14 cellular contexts compared by ENCODE assay signal in the genomic region with DNA sequence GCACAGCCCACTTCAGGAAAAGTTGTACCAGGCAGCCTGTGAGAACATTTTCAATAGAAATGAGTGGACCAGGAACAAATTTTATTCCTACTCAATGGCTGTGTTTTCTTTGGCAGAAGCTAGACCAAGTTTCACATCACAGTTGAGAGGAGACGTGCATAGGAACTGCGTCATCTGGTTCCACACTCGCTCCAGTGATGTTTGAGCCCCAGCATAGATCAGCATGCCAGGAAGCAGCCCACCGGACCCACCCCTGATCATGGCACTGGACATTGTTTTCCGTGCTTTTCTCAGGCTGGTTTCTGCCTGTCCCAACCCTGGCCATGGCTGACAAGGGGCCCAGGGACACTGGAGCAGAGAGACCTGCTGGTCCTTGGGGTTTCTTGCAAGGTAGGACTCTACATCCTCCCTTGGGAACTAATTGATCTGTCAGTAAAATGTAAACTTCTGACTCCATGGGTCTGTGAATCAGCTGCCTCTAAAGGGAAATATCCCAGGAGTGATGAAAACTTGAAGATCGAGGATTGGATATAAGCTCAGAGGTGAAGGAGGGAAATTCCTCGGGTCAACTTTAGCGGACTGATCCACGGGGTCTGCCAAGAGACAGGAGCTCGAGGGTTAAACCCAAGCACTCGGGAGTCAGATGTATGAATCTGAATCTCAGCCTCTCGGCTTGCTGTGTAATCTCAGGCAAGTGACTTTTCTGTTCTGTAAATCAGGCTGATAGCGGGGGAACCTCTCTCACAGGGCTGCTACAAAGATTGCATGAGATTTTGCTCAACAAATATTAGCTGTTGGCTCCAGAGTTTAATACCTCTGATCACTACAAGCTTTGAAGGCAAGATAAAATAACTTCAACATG. TPM values are rescaled to one million over a fixed set of nuclear protein-coding genes. Genes with fewer than 3 reads are reported as not detected.
DNase-seq lines count a peak whose midpoint lies in the region; ATAC-seq, FAIRE-seq and TF ChIP-seq lines count a peak whose summit lies in the region.
"Had no signal": no experiment of that assay in that cellular context is flagged by ENCODE, and none has a peak within 500 bp of the region (broad histone marks: within the 10 kb centered on the region; RNA-seq: fewer than 3 reads in every experiment).

No MANE protein-coding gene starts in this region.

- ATAC-seq in left cardiac atrium: peak; percentile 34 to 80
- no peak for ATAC-seq in T-helper 17 cell
- ATAC-seq in HG02938 (IDR thresholded peaks at IDR 0.05; ENCODE audit: unreplicated experiment): no peak
- ATAC-seq: T-cell had no signal

- H3K9ac ChIP-seq in keratinocyte (ENCODE audit: control insufficient read depth, extremely low read depth, insufficient read depth, low read length): no peak overlapping the region

- peaks cover 0 to 8% of the 10 kb centered on the region in 2 donors for H3K4me1 ChIP-seq in right atrium auricular region
- H3K4me1 ChIP-seq in keratinocyte (ENCODE audit: control insufficient read depth, extremely low read depth, insufficient read depth, low read length): no peaks in the 10 kb centered on the region

- TF ChIP-seq POLR2A in erythroblast (IDR thresholded peaks at IDR 0.05; ENCODE audit: low read length): no peak

- no peaks in the 10 kb centered on the region for H3K36me3 Mint-ChIP-seq in T-helper 17 cell (ENCODE audit: low read depth)
- H3K36me3 Mint-ChIP-seq: T-cell had no signal

- no peak for DNase-seq in left cardiac atrium
- no peak for DNase-seq in right atrium auricular region (ENCODE audit: low spot score)
- peak; percentile 72 for DNase-seq in astrocyte of the cerebellum (ENCODE audit: low read depth)
- DNase-seq in keratinocyte (ENCODE audit: low read depth, low spot score): no peak
- DNase-seq in T-helper 17 cell: no peak
- no peak for DNase-seq in SKM-1 (lab: John Stamatoyannopoulos, UW; ENCODE audit: unreplicated experiment)
- no peak for DNase-seq in erythroblast (lab: John Stamatoyannopoulos, UW)
- DNase-seq: C1 segment of cervical spinal cord; immature natural killer cell; NCI-H2171; retina; stimulated activated naive CD4-positive, alpha-beta T cell; T-cell had no signal

- H3K79me2 ChIP-seq in keratinocyte (ENCODE audit: control insufficient read depth, insufficient read depth, low read length): no peaks in the 10 kb centered on the region

- H3K36me3 ChIP-seq in right atrium auricular region (no peaks in the 10 kb centered on the region), keratinocyte (ENCODE audit: control insufficient read depth in 2 of 2, extremely low read depth in 1 of 2, insufficient read depth in 2 of 2, low read length in 2 of 2) (no peaks in the 10 kb centered on the region)

- H4K20me1 ChIP-seq in keratinocyte (ENCODE audit: control insufficient read depth, extremely low read depth, insufficient read depth, low read length): no peaks in the 10 kb centered on the region

- H3K27me3 Mint-ChIP-seq in T-helper 17 cell: peaks cover 5% of the 10 kb centered on the region
- H3K27me3 Mint-ChIP-seq: T-cell had no signal

- H3K9me3 ChIP-seq in right atrium auricular region (no peaks in the 10 kb centered on the region), keratinocyte (ENCODE audit: control insufficient read depth, low read depth, low read length) (no peaks in the 10 kb centered on the region), T-helper 17 cell (ENCODE audit: control insufficient read depth, low read length, poor library complexity, severe bottlenecking) (no peaks in the 10 kb centered on the region)

- peaks cover 13% of the 10 kb centered on the region for H3K4me1 Mint-ChIP-seq in T-helper 17 cell

- H3K4me3 Mint-ChIP-seq in T-helper 17 cell: no peak overlapping the region
- H3K4me3 Mint-ChIP-seq: immature natural killer cell, T-cell had no signal

- TF ChIP-seq CTCF in right atrium auricular region (IDR thresholded peaks at IDR 0.05) (no peak), astrocyte of the cerebellum (IDR thresholded peaks at IDR 0.05; ENCODE audit: low read depth, low read length, missing control alignments) (no peak), keratinocyte (optimal IDR thresholded peaks at IDR 0.05 in 1 of 3, IDR thresholded peaks at IDR 0.05 in 1 of 3, conservative IDR thresholded peaks at IDR 0.05 in 1 of 3; ENCODE audit: extremely low read depth in 1 of 3, insufficient read depth in 2 of 3, low read length in 3 of 3) (no peak)

- in situ Hi-C loops in astrocyte of the cerebellum (cut with HindIII; ENCODE audit: low sequenced_read_pairs): loop anchor here (25.0 kb wide), 1 partner anchor 302 kb away; the partner anchor contains the start of gene TRAF5

- H3K27ac ChIP-seq in right atrium auricular region (no peak overlapping the region), keratinocyte (ENCODE audit: control insufficient read depth, insufficient read depth, low read length) (no peak overlapping the region)

- intact Hi-C loops in left cardiac atrium (cut with DNase I): loop anchor here in 1 of 2 donors (5.0 kb wide), 1 partner anchor 57 kb away; no protein-coding TSS in a partner anchor

- H3K27ac Mint-ChIP-seq in T-helper 17 cell: no peak overlapping the region
- H3K27ac Mint-ChIP-seq: immature natural killer cell, T-cell had no signal

- H3K27me3 ChIP-seq in right atrium auricular region (no peaks in the 10 kb centered on the region), keratinocyte (ENCODE audit: control insufficient read depth, extremely low read depth, insufficient read depth, low read length) (peaks cover 8% of the 10 kb centered on the region)

- H3K4me3 ChIP-seq in right atrium auricular region (no peak overlapping the region), astrocyte of the cerebellum (ENCODE audit: low read depth, low read length) (no peak overlapping the region), keratinocyte (ENCODE audit: control insufficient read depth in 2 of 3, extremely low read depth in 1 of 3, insufficient read depth in 2 of 3, low read depth in 1 of 3, low read length in 3 of 3) (no peak overlapping the region)

- dilution Hi-C loops in keratinocyte (cut with MboI; ENCODE audit: extremely low pct_ligation_motif_present, low sequenced_read_pairs): no loop called here

- H2AFZ ChIP-seq in keratinocyte (ENCODE audit: control insufficient read depth, low read length): no peak overlapping the region

- H3K4me2 ChIP-seq in keratinocyte (ENCODE audit: control insufficient read depth, extremely low read depth, insufficient read depth, low read depth, low read length): no peak overlapping the region

- H3K9me1 ChIP-seq in keratinocyte (ENCODE audit: control insufficient read depth, extremely low read depth, insufficient read depth, low read length): peaks cover 3% of the 10 kb centered on the region

- FAIRE-seq in keratinocyte (lab: Jason Lieb, UNC): peak; percentile 32

RNA-seq across cellular contexts. Expression of gene NEK2, which starts 35.7 kb away (rescaled TPM):
- total RNA-seq in left cardiac atrium: under 1 TPM; 0.18 to 0.68 TPM
- 1 to 10 TPM in 1 of 2 donors, not detected in 1; 2.2 TPM for total RNA-seq in right atrium auricular region
- polyA plus RNA-seq in keratinocyte: 0.99 to 10.8 TPM (median 7.0 TPM) in 3 replicates
- polyA plus RNA-seq in keratinocyte (2011; ENCODE audit: low read depth): not detected
- 2.1 and 3.3 TPM in 2 replicates for polyA plus RNA-seq in keratinocyte (2011; cell fraction: cytosol; rRNA removed)
- polyA plus RNA-seq in keratinocyte (2011; cell fraction: nucleus; rRNA removed): 1.1 and 1.5 TPM in 2 replicates
- polyA plus RNA-seq in keratinocyte (2012; ENCODE audit: low replicate concordance): 6.2 TPM in 1 of 2 replicates, not detected in the other
- polyA minus RNA-seq in keratinocyte: 1.5 to 9.0 TPM (median 2.5 TPM) in 3 replicates
- polyA minus RNA-seq in keratinocyte (2011; cell fraction: cytosol; rRNA and poly(A)+ RNA removed): 4.8 TPM
- 0.53 and 2.4 TPM in 2 replicates for polyA minus RNA-seq in keratinocyte (2011; cell fraction: nucleus; rRNA and poly(A)+ RNA removed)
- total RNA-seq in T-helper 17 cell: 1 to 10 TPM in 1 of 2 donors, under 1 TPM in 1; 0.32 to 1.6 TPM

Comparison
In these comparisons a context has a peak if more than half of its experiments do, and no peak if none do; other contexts are left out.
1. ATAC-seq: peak in left cardiac atrium (2 of 2); none in T-helper 17 cell (single experiment) and HG02938 (single experiment).